In the genomic region with DNA sequence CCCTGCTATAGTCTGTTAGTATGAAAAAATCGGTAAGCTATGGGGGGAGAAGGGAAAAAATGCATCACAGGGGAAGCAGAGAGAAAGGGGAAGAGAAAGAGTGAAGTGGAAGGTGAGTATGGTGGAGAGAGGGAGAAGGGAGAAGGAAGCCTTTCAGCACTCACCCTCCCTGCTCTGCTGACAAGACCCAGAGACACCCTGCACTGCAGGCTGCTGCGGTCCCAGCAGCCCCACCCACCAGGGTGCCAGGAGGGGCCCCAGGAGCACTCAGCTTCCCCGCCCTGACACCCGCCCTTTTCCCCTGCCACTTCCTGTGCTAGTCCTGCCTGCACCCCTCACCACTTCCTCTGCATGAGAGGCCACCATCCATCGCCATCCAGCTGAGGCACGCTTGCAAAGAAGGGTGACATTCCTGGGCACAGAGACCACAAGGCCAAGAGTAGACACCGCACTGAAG, we compare ENCODE assay signal across 8 cellular contexts. TPM values are rescaled to one million over a fixed set of nuclear protein-coding genes. Genes with fewer than 3 reads are reported as not detected.
A peak's percentile ranks its signal among the peaks of the same experiment; 100 is the strongest.
DNase-seq lines count a peak whose midpoint lies in the region; ATAC-seq and TF ChIP-seq lines count a peak whose summit lies in the region.

No MANE protein-coding gene starts in this region.

- H3K27ac ChIP-seq in RWPE1 (peak overlapping the region; percentile 13; the same call in 1 of the 2 replicates), mucosa of rectum (ENCODE audit: low read depth in 2 of 2, low read length in 2 of 2) (peak overlapping the region; percentile 28 to 65), suprapubic skin (no peak overlapping the region)

- H3K9me3 ChIP-seq in mucosa of rectum (ENCODE audit: control insufficient read depth in 2 of 2, low read length in 2 of 2) (no peaks in the 10 kb centered on the region), suprapubic skin (no peaks in the 10 kb centered on the region), BE2C (no peaks in the 10 kb centered on the region)

- H3K4me1 ChIP-seq in mucosa of rectum (ENCODE audit: control insufficient read depth in 2 of 2, insufficient read depth in 2 of 2, low read length in 2 of 2) (peaks cover 14 to 31% of the 10 kb centered on the region in 2 donors), suprapubic skin (peaks cover 48% of the 10 kb centered on the region), BE2C (no peaks in the 10 kb centered on the region)

- H3K27me3 ChIP-seq in mucosa of rectum (ENCODE audit: control insufficient read depth in 2 of 2, insufficient read depth in 2 of 2, low read length in 2 of 2) (no peaks in the 10 kb centered on the region), suprapubic skin (no peaks in the 10 kb centered on the region), BE2C (no peaks in the 10 kb centered on the region)

- POLR2A ChIA-PET in RWPE1 (lab: Yijun Ruan, JAX; ENCODE audit: low non-redundant PET) = no interaction called here

- TF ChIP-seq CTCF in RWPE1 (conservative IDR thresholded peaks at IDR 0.05; ENCODE audit: low read depth) (no peak), suprapubic skin (IDR thresholded peaks at IDR 0.05) (no peak), BE2C (IDR thresholded peaks at IDR 0.05; ENCODE audit: low read depth, low read length) (no peak)

- H3K9ac ChIP-seq in mucosa of rectum (ENCODE audit: low read depth in 1 of 2, low read length in 2 of 2) = peak overlapping the region in 1 of 2 donors; percentile 32

- no peak for TF ChIP-seq POLR2A in suprapubic skin (IDR thresholded peaks at IDR 0.05)

- ATAC-seq in GM18520 (IDR thresholded peaks at IDR 0.05; ENCODE audit: unreplicated experiment) = peak; percentile 48
- ATAC-seq in HG02885 (IDR thresholded peaks at IDR 0.05; ENCODE audit: poor library complexity, unreplicated experiment) = peak; percentile 60

- no peak for DNase-seq in RWPE1 (ENCODE audit: low spot score)
- DNase-seq in activated gamma-delta T cell (lab: John Stamatoyannopoulos, UW) = peak; percentile 78
- no peak for DNase-seq in suprapubic skin (ENCODE audit: low spot score in 2 of 2)
- no peak for DNase-seq in BE2C
- no peak for DNase-seq in hippocampal formation (lab: John Stamatoyannopoulos, UW)

- CTCF ChIA-PET in RWPE1 (lab: Yijun Ruan, JAX) = interaction anchor here (0.6 to 0.7 kb wide), 2 partner anchors 23 to 155 kb away, joined by 3 read pairs; no protein-coding TSS in a partner anchor

- 63% methylated on average over 7 of the region's 7 CpGs for WGBS in suprapubic skin

- peaks cover 2 to 3% of the 10 kb centered on the region in 2 donors for H3K36me3 ChIP-seq in mucosa of rectum (ENCODE audit: control insufficient read depth in 2 of 2, insufficient read depth in 2 of 2, low read length in 2 of 2)
- H3K36me3 ChIP-seq in suprapubic skin = no peaks in the 10 kb centered on the region
- H3K36me3 ChIP-seq in BE2C = no peaks in the 10 kb centered on the region

- peak overlapping the region in 1 of 2 donors; percentile 77 for H3K4me3 ChIP-seq in mucosa of rectum (ENCODE audit: low read length in 2 of 2)
- peak overlapping the region; percentile 27 for H3K4me3 ChIP-seq in suprapubic skin
- no peak overlapping the region for H3K4me3 ChIP-seq in BE2C (ENCODE audit: low read depth, low read length)

- TF ChIP-seq EP300 in suprapubic skin (IDR thresholded peaks at IDR 0.05) = no peak

RNA-seq across cellular contexts. Expression of a gene that starts 12.7 kb away (rescaled TPM):
- total RNA-seq in suprapubic skin = 10 to 100 TPM; 29.0 to 49.6 (median 36.9) TPM
- 16.7 TPM for polyA plus RNA-seq in BE2C (2012; ENCODE audit: insufficient read depth, insufficient read length, low read depth)

RNA-seq across cellular contexts. Expression of a gene that starts 18.7 kb away (rescaled TPM):
- not detected for total RNA-seq in suprapubic skin
- polyA plus RNA-seq in BE2C (2012; ENCODE audit: insufficient read depth, insufficient read length, low read depth) = not detected
